In genomic region chr11:35337136-35337918, GRCh38 we compare ENCODE assay signal across 11 cellular contexts.
A peak's percentile ranks its signal among the peaks of the same experiment; 100 is the strongest.
DNase-seq lines count a peak whose midpoint lies in the region; ATAC-seq, FAIRE-seq and TF ChIP-seq lines count a peak whose summit lies in the region.
"Had no signal": no experiment of that assay in that cellular context is flagged by ENCODE, and none has a peak within 500 bp of the region (broad histone marks: within the 10 kb centered on the region; RNA-seq: fewer than 3 reads in every experiment).

No MANE protein-coding gene starts in this region.

- H3K4me3 ChIP-seq in A673 (ENCODE audit: low read depth, low read length, poor library complexity, severe bottlenecking), result no peak overlapping the region
- no peak overlapping the region for H3K4me3 ChIP-seq in kidney epithelial cell (ENCODE audit: low read depth, low read length)
- H3K4me3 ChIP-seq: uterus had no signal

- no TSS peak for BruUV-seq in A673 (replicated peaks; lab: Mats Ljungman, UMichigan)

- peak; percentile 84 for DNase-seq in A673 (ENCODE audit: low spot score)
- peak; percentile 100 for DNase-seq in HCEC 1CT
- DNase-seq in activated T-cell treated with anti-CD3 and anti-CD28 coated beads, Interleukin-2, amount 50 U/mL, for 4 hours, result no peak
- peak; percentile 97 for DNase-seq in kidney epithelial cell (ENCODE audit: low read depth)
- DNase-seq in COR-L47 (lab: John Stamatoyannopoulos, UW), result no peak
- DNase-seq in cerebellar cortex (ENCODE audit: low spot score), result no peak
- no peak for DNase-seq in D721Med (ENCODE audit: insufficient read length, low spot score)
- no peak for DNase-seq in nephron progenitor cell
- DNase-seq: uterus had no signal

- CTCF ChIA-PET in A673 (lab: Charles Lee), result no interaction called here

- H3K9me3 ChIP-seq in A673 (ENCODE audit: low read depth, low read length, poor library complexity, severe bottlenecking), result no peaks in the 10 kb centered on the region
- H3K9me3 ChIP-seq: uterus had no signal

- H3K27me3 ChIP-seq in A673 (replicated peaks; ENCODE audit: insufficient read depth, low read depth, low read length, poor library complexity) (peaks cover 17% of the 10 kb centered on the region), kidney epithelial cell (ENCODE audit: control insufficient read depth, insufficient read depth, low read length) (no peaks in the 10 kb centered on the region)
- H3K27me3 ChIP-seq: uterus had no signal

- no peak overlapping the region for H3K27ac ChIP-seq in A673 (ENCODE audit: low read depth, low read length, poor library complexity, severe bottlenecking)
- H3K27ac ChIP-seq: KMS-11, uterus had no signal

- no peak overlapping the region for H3K27ac Mint-ChIP-seq in nephron progenitor cell

- intact Hi-C loops in A673 (cut with micrococcal nuclease; ENCODE audit: unreplicated experiment), result no loop called here

- peaks cover 36% of the 10 kb centered on the region for H3K4me1 Mint-ChIP-seq in activated T-cell treated with anti-CD3 and anti-CD28 coated beads, Interleukin-2, amount 50 U/mL, for 4 hours (ENCODE audit: low read depth)
- H3K4me1 Mint-ChIP-seq in nephron progenitor cell, result peaks cover 6% of the 10 kb centered on the region

- no peak for FAIRE-seq in D721Med (lab: Jason Lieb, UNC)

- no peaks in the 10 kb centered on the region for H3K4me1 ChIP-seq in A673 (ENCODE audit: insufficient read depth, low read length, poor library complexity, severe bottlenecking)
- H3K4me1 ChIP-seq: uterus had no signal

- POLR2A ChIA-PET in A673 (lab: Charles Lee; ENCODE audit: low non-redundant PET), result no interaction called here

- H3K9me3 Mint-ChIP-seq in activated T-cell treated with anti-CD3 and anti-CD28 coated beads, Interleukin-2, amount 50 U/mL, for 4 hours, result peaks cover 6% of the 10 kb centered on the region
- H3K9me3 Mint-ChIP-seq in nephron progenitor cell, result peaks cover 6% of the 10 kb centered on the region

- H3K4me3 Mint-ChIP-seq in activated T-cell treated with anti-CD3 and anti-CD28 coated beads, Interleukin-2, amount 50 U/mL, for 4 hours, result no peak overlapping the region
- H3K4me3 Mint-ChIP-seq in nephron progenitor cell, result no peak overlapping the region
- H3K4me3 Mint-ChIP-seq: neural crest cell had no signal

- TF ChIP-seq CTCF in A673 (conservative IDR thresholded peaks at IDR 0.05; ENCODE audit: low read depth, low read length) (no peak), kidney epithelial cell (IDR thresholded peaks at IDR 0.05; ENCODE audit: insufficient read depth, low read length, poor library complexity, severe bottlenecking) (no peak), D721Med (IDR thresholded peaks at IDR 0.05; ENCODE audit: insufficient read depth, missing control alignments) (no peak), nephron progenitor cell (IDR thresholded peaks at IDR 0.05) (no peak)

- ATAC-seq in activated T-cell treated with anti-CD3 and anti-CD28 coated beads, Interleukin-2, amount 50 U/mL, for 4 hours, result peak; percentile 96 to 98

- no peaks in the 10 kb centered on the region for H3K27me3 Mint-ChIP-seq in activated T-cell treated with anti-CD3 and anti-CD28 coated beads, Interleukin-2, amount 50 U/mL, for 4 hours (ENCODE audit: low read depth)
- H3K27me3 Mint-ChIP-seq in nephron progenitor cell (ENCODE audit: low read depth, poor library complexity), result no peaks in the 10 kb centered on the region

- no peaks in the 10 kb centered on the region for H3K36me3 Mint-ChIP-seq in activated T-cell treated with anti-CD3 and anti-CD28 coated beads, Interleukin-2, amount 50 U/mL, for 4 hours (ENCODE audit: insufficient read depth)
- no peaks in the 10 kb centered on the region for H3K36me3 Mint-ChIP-seq in nephron progenitor cell (ENCODE audit: low read depth)

- H3K36me3 ChIP-seq in A673 (ENCODE audit: insufficient read depth, low read length, poor library complexity, severe bottlenecking) (no peaks in the 10 kb centered on the region), kidney epithelial cell (ENCODE audit: control insufficient read depth, insufficient read depth, low read length) (no peaks in the 10 kb centered on the region)
- H3K36me3 ChIP-seq: uterus had no signal

Comparison
In these comparisons a context has a peak if more than half of its experiments do, and no peak if none do; other contexts are left out.
1. DNase-seq: peak in A673 (single experiment), HCEC 1CT (single experiment) and kidney epithelial cell (single experiment); none in activated T-cell treated with anti-CD3 and anti-CD28 coated beads, Interleukin-2, amount 50 U/mL, for 4 hours (single experiment), COR-L47 (single experiment), cerebellar cortex (single experiment), D721Med (single experiment) and nephron progenitor cell (single experiment).